ENCODE assay signal across 10 cellular contexts in the genomic region with DNA sequence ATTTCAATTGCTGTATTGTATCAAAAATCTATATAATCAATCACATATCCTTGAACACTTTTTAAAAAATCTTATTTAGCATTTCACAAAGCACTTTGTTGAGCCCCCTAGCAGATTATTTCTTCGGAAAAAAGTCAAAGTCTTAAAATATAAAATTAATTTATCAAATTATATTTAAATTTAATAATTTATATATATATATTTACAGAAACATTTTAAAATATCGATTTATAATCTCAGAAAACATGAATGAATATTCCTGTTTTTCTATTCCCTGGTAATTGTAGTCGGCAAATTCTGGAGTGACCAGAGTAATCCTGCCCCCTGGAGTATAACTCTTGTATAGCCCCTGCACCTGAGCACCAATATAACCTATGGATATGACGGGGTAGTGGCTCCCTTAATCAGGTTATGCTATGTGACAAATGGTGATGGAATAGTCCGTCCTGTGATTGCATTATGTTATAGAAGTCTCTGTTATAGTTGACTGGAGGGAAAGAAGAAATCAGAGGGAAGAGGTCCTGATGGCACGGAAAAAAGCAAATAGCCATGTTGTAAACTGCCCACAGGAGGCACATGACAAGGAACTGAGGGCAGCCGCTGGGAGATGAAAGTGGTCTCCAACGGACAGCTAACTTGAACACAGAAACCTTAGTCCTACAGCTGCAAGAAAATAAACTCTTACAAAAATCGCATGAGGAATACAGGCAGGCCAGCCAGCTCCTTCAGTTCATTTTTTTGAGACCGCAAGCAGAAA.
DNase-seq lines count a peak whose midpoint lies in the region; ATAC-seq and FAIRE-seq lines count a peak whose summit lies in the region.
"Had no signal": no experiment of that assay in that cellular context is flagged by ENCODE, and none has a peak within 500 bp of the region (broad histone marks: within the 10 kb centered on the region; RNA-seq: fewer than 3 reads in every experiment).

No MANE protein-coding gene starts in this region.

- H3K4me1 ChIP-seq in SJCRH30: no peaks in the 10 kb centered on the region
- H3K4me1 ChIP-seq: stomach had no signal

- FAIRE-seq in G401.6 (lab: Jason Lieb, UNC): peak; percentile 85

- H3K4me3 ChIP-seq in SJCRH30: no peak overlapping the region
- H3K4me3 ChIP-seq: stomach had no signal

- ATAC-seq in GM19395 (IDR thresholded peaks at IDR 0.05; ENCODE audit: unreplicated experiment): no peak
- ATAC-seq in GM21360 (IDR thresholded peaks at IDR 0.05; ENCODE audit: unreplicated experiment): no peak
- ATAC-seq in GM21381 (IDR thresholded peaks at IDR 0.05; ENCODE audit: unreplicated experiment): no peak
- ATAC-seq: activated naive CD4-positive, alpha-beta T cell treated with anti-CD3 and anti-CD28 coated beads, Interleukin-2, amount 50 U/mL, for 72 hours had no signal

- DNase-seq in HuH-7 (ENCODE audit: low spot score) (peak; percentile 42), SJCRH30 (peak; percentile 30 to 67), left kidney (ENCODE audit: low read depth, low spot score) (peak; percentile 24), hepatic stellate cell (ENCODE audit: low spot score) (no peak)
- DNase-seq: stomach had no signal

- H3K27me3 ChIP-seq in SJCRH30: no peaks in the 10 kb centered on the region
- H3K27me3 ChIP-seq: stomach had no signal

- H3K36me3 ChIP-seq in SJCRH30: no peaks in the 10 kb centered on the region
- H3K36me3 ChIP-seq: stomach had no signal

- H3K27ac ChIP-seq in SJCRH30: no peak overlapping the region
- H3K27ac ChIP-seq: stomach had no signal

- H3K9me3 ChIP-seq in SJCRH30 (replicated peaks): no peaks in the 10 kb centered on the region
- H3K9me3 ChIP-seq: stomach had no signal
